Comparison of ENCODE assay signal across 1 cellular context in the genomic region with DNA sequence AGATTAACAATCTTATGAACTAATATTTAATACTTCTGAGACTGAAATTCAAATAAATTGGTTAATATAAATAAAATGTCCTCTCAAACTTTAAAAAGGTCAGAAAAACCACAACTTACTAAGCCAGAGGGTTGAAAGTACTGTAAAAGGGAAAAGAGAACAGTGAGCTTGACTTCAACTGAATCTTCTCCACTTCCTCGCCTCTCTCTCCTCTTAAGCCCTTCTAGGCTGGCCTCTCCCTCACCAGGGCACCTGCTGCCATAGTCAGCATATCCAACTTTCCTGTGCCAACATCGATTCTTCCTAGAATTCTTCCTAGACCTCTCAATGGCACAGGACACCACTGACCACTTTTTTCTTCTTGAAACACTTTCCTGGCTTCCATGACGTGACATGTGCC.
TF ChIP-seq lines count a peak whose summit lies in the region.

No MANE protein-coding gene starts in this region.

TF ChIP-seq in GM23338, 12 proteins besides CTCF, POLR2A, EP300 and RAD21 (continued from another document):
- TF ChIP-seq, protein P1, sequence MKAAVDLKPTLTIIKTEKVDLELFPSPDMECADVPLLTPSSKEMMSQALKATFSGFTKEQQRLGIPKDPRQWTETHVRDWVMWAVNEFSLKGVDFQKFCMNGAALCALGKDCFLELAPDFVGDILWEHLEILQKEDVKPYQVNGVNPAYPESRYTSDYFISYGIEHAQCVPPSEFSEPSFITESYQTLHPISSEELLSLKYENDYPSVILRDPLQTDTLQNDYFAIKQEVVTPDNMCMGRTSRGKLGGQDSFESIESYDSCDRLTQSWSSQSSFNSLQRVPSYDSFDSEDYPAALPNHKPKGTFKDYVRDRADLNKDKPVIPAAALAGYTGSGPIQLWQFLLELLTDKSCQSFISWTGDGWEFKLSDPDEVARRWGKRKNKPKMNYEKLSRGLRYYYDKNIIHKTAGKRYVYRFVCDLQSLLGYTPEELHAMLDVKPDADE (IDR thresholded peaks at IDR 0.05): no peak
- TF ChIP-seq REST (IDR thresholded peaks at IDR 0.05; ENCODE audit: unreplicated experiment) (no peak), EZH2phosphoT487 (IDR thresholded peaks at IDR 0.05; ENCODE audit: unreplicated experiment) (no peak), NANOG (IDR thresholded peaks at IDR 0.05; ENCODE audit: borderline replicate concordance) (no peak), STAT1 (IDR thresholded peaks at IDR 0.05; ENCODE audit: unreplicated experiment) (no peak), EZH2 (IDR thresholded peaks at IDR 0.05; ENCODE audit: low read depth, unreplicated experiment) (no peak), JUNB (IDR thresholded peaks at IDR 0.05; ENCODE audit: unreplicated experiment) (no peak)
- TF ChIP-seq, protein P2, sequence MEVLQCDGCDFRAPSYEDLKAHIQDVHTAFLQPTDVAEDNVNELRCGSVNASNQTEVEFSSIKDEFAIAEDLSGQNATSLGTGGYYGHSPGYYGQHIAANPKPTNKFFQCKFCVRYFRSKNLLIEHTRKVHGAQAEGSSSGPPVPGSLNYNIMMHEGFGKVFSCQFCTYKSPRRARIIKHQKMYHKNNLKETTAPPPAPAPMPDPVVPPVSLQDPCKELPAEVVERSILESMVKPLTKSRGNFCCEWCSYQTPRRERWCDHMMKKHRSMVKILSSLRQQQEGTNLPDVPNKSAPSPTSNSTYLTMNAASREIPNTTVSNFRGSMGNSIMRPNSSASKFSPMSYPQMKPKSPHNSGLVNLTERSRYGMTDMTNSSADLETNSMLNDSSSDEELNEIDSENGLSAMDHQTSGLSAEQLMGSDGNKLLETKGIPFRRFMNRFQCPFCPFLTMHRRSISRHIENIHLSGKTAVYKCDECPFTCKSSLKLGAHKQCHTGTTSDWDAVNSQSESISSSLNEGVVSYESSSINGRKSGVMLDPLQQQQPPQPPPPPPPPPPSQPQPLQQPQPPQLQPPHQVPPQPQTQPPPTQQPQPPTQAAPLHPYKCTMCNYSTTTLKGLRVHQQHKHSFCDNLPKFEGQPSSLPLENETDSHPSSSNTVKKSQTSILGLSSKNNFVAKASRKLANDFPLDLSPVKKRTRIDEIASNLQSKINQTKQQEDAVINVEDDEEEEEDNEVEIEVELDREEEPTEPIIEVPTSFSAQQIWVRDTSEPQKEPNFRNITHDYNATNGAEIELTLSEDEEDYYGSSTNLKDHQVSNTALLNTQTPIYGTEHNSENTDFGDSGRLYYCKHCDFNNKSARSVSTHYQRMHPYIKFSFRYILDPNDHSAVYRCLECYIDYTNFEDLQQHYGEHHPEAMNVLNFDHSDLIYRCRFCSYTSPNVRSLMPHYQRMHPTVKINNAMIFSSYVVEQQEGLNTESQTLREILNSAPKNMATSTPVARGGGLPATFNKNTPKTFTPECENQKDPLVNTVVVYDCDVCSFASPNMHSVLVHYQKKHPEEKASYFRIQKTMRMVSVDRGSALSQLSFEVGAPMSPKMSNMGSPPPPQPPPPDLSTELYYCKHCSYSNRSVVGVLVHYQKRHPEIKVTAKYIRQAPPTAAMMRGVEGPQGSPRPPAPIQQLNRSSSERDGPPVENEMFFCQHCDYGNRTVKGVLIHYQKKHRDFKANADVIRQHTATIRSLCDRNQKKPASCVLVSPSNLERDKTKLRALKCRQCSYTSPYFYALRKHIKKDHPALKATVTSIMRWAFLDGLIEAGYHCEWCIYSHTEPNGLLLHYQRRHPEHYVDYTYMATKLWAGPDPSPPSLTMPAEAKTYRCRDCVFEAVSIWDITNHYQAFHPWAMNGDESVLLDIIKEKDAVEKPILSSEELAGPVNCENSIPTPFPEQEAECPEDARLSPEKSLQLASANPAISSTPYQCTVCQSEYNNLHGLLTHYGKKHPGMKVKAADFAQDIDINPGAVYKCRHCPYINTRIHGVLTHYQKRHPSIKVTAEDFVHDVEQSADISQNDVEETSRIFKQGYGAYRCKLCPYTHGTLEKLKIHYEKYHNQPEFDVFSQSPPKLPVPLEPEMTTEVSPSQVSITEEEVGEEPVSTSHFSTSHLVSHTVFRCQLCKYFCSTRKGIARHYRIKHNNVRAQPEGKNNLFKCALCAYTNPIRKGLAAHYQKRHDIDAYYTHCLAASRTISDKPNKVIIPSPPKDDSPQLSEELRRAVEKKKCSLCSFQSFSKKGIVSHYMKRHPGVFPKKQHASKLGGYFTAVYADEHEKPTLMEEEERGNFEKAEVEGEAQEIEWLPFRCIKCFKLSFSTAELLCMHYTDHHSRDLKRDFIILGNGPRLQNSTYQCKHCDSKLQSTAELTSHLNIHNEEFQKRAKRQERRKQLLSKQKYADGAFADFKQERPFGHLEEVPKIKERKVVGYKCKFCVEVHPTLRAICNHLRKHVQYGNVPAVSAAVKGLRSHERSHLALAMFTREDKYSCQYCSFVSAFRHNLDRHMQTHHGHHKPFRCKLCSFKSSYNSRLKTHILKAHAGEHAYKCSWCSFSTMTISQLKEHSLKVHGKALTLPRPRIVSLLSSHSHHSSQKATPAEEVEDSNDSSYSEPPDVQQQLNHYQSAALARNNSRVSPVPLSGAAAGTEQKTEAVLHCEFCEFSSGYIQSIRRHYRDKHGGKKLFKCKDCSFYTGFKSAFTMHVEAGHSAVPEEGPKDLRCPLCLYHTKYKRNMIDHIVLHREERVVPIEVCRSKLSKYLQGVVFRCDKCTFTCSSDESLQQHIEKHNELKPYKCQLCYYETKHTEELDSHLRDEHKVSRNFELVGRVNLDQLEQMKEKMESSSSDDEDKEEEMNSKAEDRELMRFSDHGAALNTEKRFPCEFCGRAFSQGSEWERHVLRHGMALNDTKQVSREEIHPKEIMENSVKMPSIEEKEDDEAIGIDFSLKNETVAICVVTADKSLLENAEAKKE (CRISPR knock-in tag; IDR thresholded peaks at IDR 0.05): no peak
